Comparison of ENCODE assay signal across 15 cellular contexts in genomic region chr16:88119881-88120280, GRCh38.
"Had no signal": no experiment of that assay in that cellular context is flagged by ENCODE, and none has a peak within 500 bp of the region (broad histone marks: within the 10 kb centered on the region; RNA-seq: fewer than 3 reads in every experiment).

No MANE protein-coding gene starts in this region.

- ATAC-seq: activated CD8-positive, alpha-beta T cell treated with anti-CD3 and anti-CD28 coated beads, Interleukin-2, amount 10 ng/mL, durations not matched to agents 7 days and 5 days had no signal

- H3K4me1 ChIP-seq: adrenal gland had no signal

- FAIRE-seq: TTC549 had no signal

- H3K36me3 ChIP-seq: adrenal gland, cardiac muscle cell, thoracic aorta had no signal

- H3K4me3 Mint-ChIP-seq: activated B cell treated with CpG ODN at 0.5 μM for 24 hours; activated CD4-positive, alpha-beta T cell treated with anti-CD3 and anti-CD28 coated beads, Interleukin-2, amount 10 ng/mL, durations not matched to agents 24 days and 14 days; activated CD8-positive, alpha-beta T cell treated with anti-CD3 and anti-CD28 coated beads, Interleukin-2, amount 10 ng/mL, durations not matched to agents 7 days and 5 days; activated naive CD4-positive, alpha-beta T cell treated with anti-CD3 and anti-CD28 coated beads, Interleukin-2, amount 50 U/mL, for 24 hours had no signal

- H3K4me3 ChIP-seq: adrenal gland, cardiac muscle cell, coronary artery, thoracic aorta had no signal

- H3K36me3 Mint-ChIP-seq: activated naive CD4-positive, alpha-beta T cell treated with anti-CD3 and anti-CD28 coated beads, Interleukin-2, amount 50 U/mL, for 24 hours had no signal

- H3K27me3 ChIP-seq: adrenal gland, cardiac muscle cell, foreskin keratinocyte had no signal

- H3K27ac ChIP-seq: cardiac muscle cell, foreskin keratinocyte, thoracic aorta had no signal

- H3K9me3 Mint-ChIP-seq: activated B cell treated with CpG ODN at 0.5 μM for 24 hours; activated CD4-positive, alpha-beta T cell treated with anti-CD3 and anti-CD28 coated beads, Interleukin-2, amount 10 ng/mL, durations not matched to agents 24 days and 14 days; nephron progenitor cell had no signal

- H3K27me3 Mint-ChIP-seq: activated CD4-positive, alpha-beta T cell treated with anti-CD3 and anti-CD28 coated beads, Interleukin-2, amount 10 ng/mL, durations not matched to agents 24 days and 14 days had no signal

- H3K9me3 ChIP-seq: adrenal gland, thoracic aorta had no signal

- DNase-seq: activated B cell treated with CpG ODN at 0.5 μM for 24 hours; activated CD4-positive, alpha-beta T cell treated with anti-CD3 and anti-CD28 coated beads, Interleukin-2, amount 10 ng/mL, durations not matched to agents 24 days and 14 days; activated CD8-positive, alpha-beta memory T cell treated with anti-CD3 and anti-CD28 coated beads, Interleukin-2, amount 50 U/mL, for 4 hours; activated CD8-positive, alpha-beta T cell treated with anti-CD3 and anti-CD28 coated beads, Interleukin-2, amount 10 ng/mL, durations not matched to agents 7 days and 5 days; activated effector memory CD4-positive, alpha-beta T cell treated with anti-CD3 and anti-CD28 coated beads, Interleukin-2, amount 50 U/mL, for 16 hours; activated T-cell treated with anti-CD3 and anti-CD28 coated beads, Interleukin-2, amount 50 U/mL, for 48 hours; foreskin keratinocyte; nephron progenitor cell; stimulated activated CD4-positive, alpha-beta T cell treated with anti-CD3 and anti-CD28 coated beads, Interleukin-2, amount 100 ng/mL, for 24 hours had no signal

- H3K4me1 Mint-ChIP-seq: activated CD4-positive, alpha-beta T cell treated with anti-CD3 and anti-CD28 coated beads, Interleukin-2, amount 10 ng/mL, durations not matched to agents 24 days and 14 days; activated naive CD4-positive, alpha-beta T cell treated with anti-CD3 and anti-CD28 coated beads, Interleukin-2, amount 50 U/mL, for 24 hours had no signal

- H3K27ac Mint-ChIP-seq: activated B cell treated with CpG ODN at 0.5 μM for 24 hours; activated CD4-positive, alpha-beta T cell treated with anti-CD3 and anti-CD28 coated beads, Interleukin-2, amount 10 ng/mL, durations not matched to agents 24 days and 14 days; activated CD8-positive, alpha-beta T cell treated with anti-CD3 and anti-CD28 coated beads, Interleukin-2, amount 10 ng/mL, durations not matched to agents 7 days and 5 days; activated naive CD4-positive, alpha-beta T cell treated with anti-CD3 and anti-CD28 coated beads, Interleukin-2, amount 50 U/mL, for 24 hours had no signal
